Comparison of ENCODE assay signal across 13 cellular contexts in genomic region chr2:236526459-236527197, GRCh38.
"Had no signal": no experiment of that assay in that cellular context is flagged by ENCODE, and none has a peak within 500 bp of the region (broad histone marks: within the 10 kb centered on the region; RNA-seq: fewer than 3 reads in every experiment).

No MANE protein-coding gene starts in this region.

- H3K4me2 ChIP-seq: neural progenitor cell had no signal

- H3K4me3 ChIP-seq: neural progenitor cell, pancreas, vagina had no signal

- H3K27me3 ChIP-seq: neural progenitor cell, pancreas, vagina had no signal

- H2AFZ ChIP-seq: neural progenitor cell had no signal

- H3K36me3 ChIP-seq: neural progenitor cell, pancreas, vagina had no signal

- ATAC-seq: activated T-helper 17 cell treated with anti-CD3 and anti-CD28 coated beads, Interleukin-2, amount 50 U/mL, for 72 hours; esophagus mucosa; left cardiac atrium; T-helper 17 cell had no signal

- H3K4me1 ChIP-seq: neural progenitor cell, pancreas, vagina had no signal

- H3K27ac ChIP-seq: neural progenitor cell, pancreas, vagina had no signal

- H3K9me3 ChIP-seq: pancreas, vagina had no signal

- DNase-seq: activated B cell treated with CpG ODN at 0.5 μM for 24 hours; activated CD4-positive, alpha-beta T cell treated with anti-CD3 and anti-CD28 coated beads, Interleukin-2, amount 10 ng/mL, durations not matched to agents 7 days and 5 days; activated naive CD4-positive, alpha-beta T cell treated with anti-CD3 and anti-CD28 coated beads, Interleukin-2, amount 10 ng/mL, durations not matched to agents 7 days and 5 days; activated T-cell treated with anti-CD3 and anti-CD28 coated beads for 4 hours; left cardiac atrium; mammary epithelial cell; pancreas; T-helper 17 cell had no signal

- FAIRE-seq: endometrium, pancreas had no signal

- H3K9ac ChIP-seq: neural progenitor cell had no signal
